ENCODE assay signal across 1 cellular context in genomic region chr4:165256081-165256659, GRCh38.
TF ChIP-seq lines count a peak whose summit lies in the region.
"Not testable (repeated sequence)": the region's sequence is repeated elsewhere in the genome, so short reads cannot be mapped to it uniquely, and the experiment has no call there.

No MANE protein-coding gene starts in this region.

TF ChIP-seq in HepG2, 621 proteins besides CTCF, POLR2A, EP300 and RAD21 (continued from another document and continues in another):
- TF ChIP-seq FOXP4 (CRISPR knock-in tag; IDR thresholded peaks at IDR 0.05) (peak; percentile 73), SRF (IDR thresholded peaks at IDR 0.05; ENCODE audit: low read depth, low read length) (peak; percentile 79), KDM6A (CRISPR knock-in tag; IDR thresholded peaks at IDR 0.05; ENCODE audit: low read depth) (peak; percentile 70), CREM (IDR thresholded peaks at IDR 0.05) (peak; percentile 61), POGZ (CRISPR knock-in tag; IDR thresholded peaks at IDR 0.05) (0 out of 2 replicates have a peak, but pooled peaks have one; percentile 38), SOX13 (IDR thresholded peaks at IDR 0.05) (0 out of 2 replicates have a peak, but pooled peaks have one; percentile 26), SOX13 (CRISPR knock-in tag; conservative IDR thresholded peaks at IDR 0.05 in 1 of 2, IDR thresholded peaks at IDR 0.05 in 1 of 2) (peak in 1 of 2 experiments; percentile 61; a peak in 1 of 4 replicates), MED1 (CRISPR knock-in tag; IDR thresholded peaks at IDR 0.05) (peak; percentile 68), TCF7L2 (IDR thresholded peaks at IDR 0.05; ENCODE audit: low read depth, low read length) (peak; percentile 62; the same call in 1 of the 2 replicates), HMG20A (CRISPR knock-in tag; IDR thresholded peaks at IDR 0.05; ENCODE audit: borderline replicate concordance) (peak; percentile 68; the same call in 1 of the 2 replicates), MIXL1 (CRISPR knock-in tag; IDR thresholded peaks at IDR 0.05) (peak; percentile 52; the same call in 1 of the 2 replicates), RXRB (CRISPR knock-in tag; IDR thresholded peaks at IDR 0.05; ENCODE audit: borderline replicate concordance) (0 out of 2 replicates have a peak, but pooled peaks have one; percentile 42), HNF4G (IDR thresholded peaks at IDR 0.05; ENCODE audit: borderline replicate concordance, low read depth, low read length) (0 out of 2 replicates have a peak, but pooled peaks have one; percentile 20), ZNF503 (CRISPR knock-in tag; IDR thresholded peaks at IDR 0.05) (0 out of 2 replicates have a peak, but pooled peaks have one; percentile 45), ZNF264 (CRISPR knock-in tag; IDR thresholded peaks at IDR 0.05) (0 out of 2 replicates have a peak, but pooled peaks have one; percentile 27), SOX6 (CRISPR knock-in tag; IDR thresholded peaks at IDR 0.05) (peak; percentile 66; the same call in 1 of the 2 replicates), ELF3 (CRISPR knock-in tag; IDR thresholded peaks at IDR 0.05) (peak; percentile 56), PAXIP1 (CRISPR knock-in tag; conservative IDR thresholded peaks at IDR 0.05) (peak; percentile 82), NCOA2 (CRISPR knock-in tag; IDR thresholded peaks at IDR 0.05) (peak; percentile 81), EHMT2 (IDR thresholded peaks at IDR 0.05; ENCODE audit: borderline replicate concordance, low read depth, low read length) (peak; percentile 50; the same call in 1 of the 2 replicates), SMAD3 (CRISPR knock-in tag; IDR thresholded peaks at IDR 0.05) (0 out of 2 replicates have a peak, but pooled peaks have one; percentile 33), HDAC2 (CRISPR knock-in tag; IDR thresholded peaks at IDR 0.05) (peak; percentile 27; the same call in 1 of the 2 replicates), ZGPAT (CRISPR knock-in tag; IDR thresholded peaks at IDR 0.05) (peak; percentile 47; the same call in 1 of the 2 replicates), NFIC (IDR thresholded peaks at IDR 0.05; ENCODE audit: low read length) (peak; percentile 62; the same call in 1 of the 2 replicates), ASH2L (IDR thresholded peaks at IDR 0.05; ENCODE audit: insufficient read length, low read depth, low read length) (peak; percentile 54), TBX2 (CRISPR knock-in tag; IDR thresholded peaks at IDR 0.05; ENCODE audit: borderline replicate concordance) (peak; percentile 30; the same call in 1 of the 2 replicates), KAT8 (CRISPR knock-in tag; IDR thresholded peaks at IDR 0.05) (peak; percentile 30; the same call in 1 of the 2 replicates), ETV5 (CRISPR knock-in tag; IDR thresholded peaks at IDR 0.05; ENCODE audit: borderline replicate concordance) (peak; percentile 35; the same call in 1 of the 2 replicates), CEBPG (CRISPR knock-in tag; IDR thresholded peaks at IDR 0.05) (peak; percentile 89), KLF16 (CRISPR knock-in tag; IDR thresholded peaks at IDR 0.05) (0 out of 4 replicates have a peak, but pooled peaks of 1 of the 2 experiments have one; percentile 39), FOXP1 (CRISPR knock-in tag; IDR thresholded peaks at IDR 0.05) (peak; percentile 39), HOMEZ (CRISPR knock-in tag; IDR thresholded peaks at IDR 0.05; ENCODE audit: low read depth) (peak; percentile 32; the same call in 1 of the 2 replicates), FOXA3 (CRISPR knock-in tag; IDR thresholded peaks at IDR 0.05) (peak; percentile 53; the same call in 1 of the 2 replicates), HOXA3 (CRISPR knock-in tag; IDR thresholded peaks at IDR 0.05) (peak; percentile 14; the same call in 1 of the 2 replicates), SAP130 (CRISPR knock-in tag; IDR thresholded peaks at IDR 0.05; ENCODE audit: low read depth) (peak; percentile 62), AHDC1 (CRISPR knock-in tag; IDR thresholded peaks at IDR 0.05; ENCODE audit: borderline replicate concordance) (peak; percentile 50; the same call in 1 of the 2 replicates), MEIS2 (CRISPR knock-in tag; IDR thresholded peaks at IDR 0.05) (0 out of 2 replicates have a peak, but pooled peaks have one; percentile 38), HNF4A (CRISPR knock-in tag; IDR thresholded peaks at IDR 0.05) (peak; percentile 64; the same call in 1 of the 2 replicates), CEBPB (IDR thresholded peaks at IDR 0.05; ENCODE audit: borderline replicate concordance, low read depth, low read length) (peak; percentile 46; the same call in 1 of the 2 replicates), CREB1 (CRISPR knock-in tag; IDR thresholded peaks at IDR 0.05) (peak; percentile 62)
- not testable (repeated sequence) for TF ChIP-seq CREM (CRISPR knock-in tag; IDR thresholded peaks at IDR 0.05); HNF4G (CRISPR knock-in tag; IDR thresholded peaks at IDR 0.05; ENCODE audit: borderline replicate concordance, low read depth); SOX6 (IDR thresholded peaks at IDR 0.05); FOXP1 (IDR thresholded peaks at IDR 0.05); CREB1 (IDR thresholded peaks at IDR 0.05)
